In genomic region chr9:20684865-20685696, GRCh38 we compare ENCODE assay signal across 8 cellular contexts. TPM values are rescaled to one million over a fixed set of nuclear protein-coding genes. Genes with fewer than 3 reads are reported as not detected.
DNase-seq lines count a peak whose midpoint lies in the region; ATAC-seq and TF ChIP-seq lines count a peak whose summit lies in the region.

No MANE protein-coding gene starts in this region.

- no peaks in the 10 kb centered on the region for H3K36me3 Mint-ChIP-seq in activated naive CD4-positive, alpha-beta T cell treated with anti-CD3 and anti-CD28 coated beads for 36 hours (ENCODE audit: low read depth)
- no peaks in the 10 kb centered on the region for H3K36me3 Mint-ChIP-seq in endothelial cell (ENCODE audit: low read depth, unreplicated experiment)

- H3K27ac Mint-ChIP-seq in activated naive CD4-positive, alpha-beta T cell treated with anti-CD3 and anti-CD28 coated beads for 36 hours = peak overlapping the region; percentile 74
- peak overlapping the region; percentile 90 for H3K27ac Mint-ChIP-seq in endothelial cell (ENCODE audit: unreplicated experiment)

- POLR2A ChIA-PET in PC-3 (lab: Charles Lee; ENCODE audit: unreplicated experiment) = interaction anchor here (0.7 kb wide), 1 partner anchor 127 kb away, joined by 4 read pairs; no protein-coding TSS in a partner anchor

- CTCF ChIA-PET in activated naive CD4-positive, alpha-beta T cell treated with anti-CD3 and anti-CD28 coated beads for 36 hours (lab: Charles Lee) = interaction anchor here (0.6 to 3.0 kb wide), 6 partner anchors 61 to 683 kb away, joined by 3 to 16 read pairs (median 3); partner anchors contain the start of gene MLLT3
- CTCF ChIA-PET in PC-3 (lab: Charles Lee) = no interaction called here

- peaks cover 20% of the 10 kb centered on the region; the same call in 1 of the 2 replicates for H4K20me1 ChIP-seq in PC-3 (ENCODE audit: low read length)
- H4K20me1 ChIP-seq in neural cell (ENCODE audit: insufficient read depth) = no peaks in the 10 kb centered on the region

- peaks cover 17% of the 10 kb centered on the region for H3K4me1 Mint-ChIP-seq in activated naive CD4-positive, alpha-beta T cell treated with anti-CD3 and anti-CD28 coated beads for 36 hours (ENCODE audit: low read depth)
- H3K4me1 Mint-ChIP-seq in endothelial cell (ENCODE audit: unreplicated experiment) = peaks cover 18% of the 10 kb centered on the region

- peak overlapping the region; percentile 92 for H3K4me3 ChIP-seq in PC-3 (ENCODE audit: low read length)
- H3K4me3 ChIP-seq in neural cell (ENCODE audit: low read length) = peak overlapping the region; percentile 85

- no peaks in the 10 kb centered on the region for H3K9me2 ChIP-seq in PC-3 (replicated peaks; ENCODE audit: low read length)
- H3K9me2 ChIP-seq in neural cell (ENCODE audit: insufficient read depth, low read length) = no peaks in the 10 kb centered on the region

- peaks cover 3% of the 10 kb centered on the region; the same call in 1 of the 2 replicates for H3K36me3 ChIP-seq in PC-3 (ENCODE audit: low read depth, low read length)
- H3K36me3 ChIP-seq in neural cell (ENCODE audit: insufficient read depth, low read length) = no peaks in the 10 kb centered on the region

- peak overlapping the region; percentile 88 for H3K4me3 Mint-ChIP-seq in activated naive CD4-positive, alpha-beta T cell treated with anti-CD3 and anti-CD28 coated beads for 36 hours
- H3K4me3 Mint-ChIP-seq in endothelial cell (ENCODE audit: unreplicated experiment) = peak overlapping the region; percentile 91

- no peaks in the 10 kb centered on the region for H3K9me3 Mint-ChIP-seq in activated naive CD4-positive, alpha-beta T cell treated with anti-CD3 and anti-CD28 coated beads for 36 hours
- no peaks in the 10 kb centered on the region for H3K9me3 Mint-ChIP-seq in endothelial cell (ENCODE audit: unreplicated experiment)

- H3K27me3 ChIP-seq in PC-3 (ENCODE audit: low read length) (no peaks in the 10 kb centered on the region), neural cell (ENCODE audit: insufficient read depth, low read depth, low read length) (no peaks in the 10 kb centered on the region)

- TF ChIP-seq EP300 in neural cell (conservative IDR thresholded peaks at IDR 0.05; ENCODE audit: poor library complexity, severe bottlenecking) = no peak

- H3K9me3 ChIP-seq in PC-3 (ENCODE audit: low read length) (no peaks in the 10 kb centered on the region), neural cell (ENCODE audit: low read length) (no peaks in the 10 kb centered on the region)

- TF ChIP-seq CTCF in PC-3 (conservative IDR thresholded peaks at IDR 0.05; ENCODE audit: low read depth, low read length) (no peak), endothelial cell (IDR thresholded peaks at IDR 0.05; ENCODE audit: unreplicated experiment) (no peak), neural cell (IDR thresholded peaks at IDR 0.05; ENCODE audit: poor library complexity, severe bottlenecking) (no peak)

- H3K27ac ChIP-seq in PC-3 (ENCODE audit: low read length) (peak overlapping the region; percentile 89), neural cell (ENCODE audit: low read length) (peak overlapping the region; percentile 67)

- intact Hi-C loops in activated naive CD4-positive, alpha-beta T cell treated with anti-CD3 and anti-CD28 coated beads for 36 hours (cut with micrococcal nuclease) = loop anchor here (1.0 to 10.0 kb wide), 16 partner anchors 25 to 1523 kb away; partner anchors contain the start of genes ACER2, DENND4C, HACD4 and MLLT3
- intact Hi-C loops in PC-3 (cut with micrococcal nuclease) = loop anchor here (1.0 kb wide), 1 partner anchor 61 kb away; no protein-coding TSS in a partner anchor

- H3K4me2 ChIP-seq in PC-3 (ENCODE audit: low read length) (peak overlapping the region; percentile 97), neural cell (ENCODE audit: low read length) (peak overlapping the region; percentile 89)

- peak; percentile 1 for ATAC-seq in PC-3
- ATAC-seq in HG02840 (IDR thresholded peaks at IDR 0.05; ENCODE audit: low FRiP score, unreplicated experiment) = no peak

- no peak for DNase-seq in activated naive CD4-positive, alpha-beta T cell treated with anti-CD3 and anti-CD28 coated beads for 36 hours
- DNase-seq in activated naive CD4-positive, alpha-beta T cell (lab: John Stamatoyannopoulos, UW) = no peak
- DNase-seq in PC-3 (peak; percentile 83), endothelial cell (ENCODE audit: low spot score) (no peak), islet precursor cell (no peak)
- no peak for DNase-seq in activated CD4-positive, CD25-positive, alpha-beta regulatory T cell treated with anti-CD3 and anti-CD28 coated beads, Interleukin-2, amount 50 U/mL, for 72 hours

- no peaks in the 10 kb centered on the region for H3K27me3 Mint-ChIP-seq in activated naive CD4-positive, alpha-beta T cell treated with anti-CD3 and anti-CD28 coated beads for 36 hours (ENCODE audit: low read depth)
- peaks cover 6% of the 10 kb centered on the region for H3K27me3 Mint-ChIP-seq in endothelial cell (ENCODE audit: unreplicated experiment)

- H3K79me2 ChIP-seq in PC-3 (ENCODE audit: low read length) = peaks cover 59% of the 10 kb centered on the region
- peaks cover 13% of the 10 kb centered on the region for H3K79me2 ChIP-seq in neural cell (replicated peaks; ENCODE audit: insufficient read depth, low read length)

- no peak for TF ChIP-seq RAD21 in neural cell (conservative IDR thresholded peaks at IDR 0.05)

- H3K4me1 ChIP-seq in PC-3 (ENCODE audit: insufficient read depth, low read length) = peaks cover 23% of the 10 kb centered on the region

- TSS peak; percentile 43 for BruUV-seq in PC-3 (replicated peaks; lab: Mats Ljungman, UMichigan)

- peak overlapping the region; percentile 96 for H3K9ac ChIP-seq in PC-3 (ENCODE audit: low read length)
- H3K9ac ChIP-seq in neural cell (ENCODE audit: low read length) = peak overlapping the region; percentile 75

- peaks cover 6% of the 10 kb centered on the region for H3F3A ChIP-seq in PC-3 (ENCODE audit: low read length, unreplicated experiment)
- no peaks in the 10 kb centered on the region for H3F3A ChIP-seq in neural cell (ENCODE audit: insufficient read depth, low read length, poor library complexity, severe bottlenecking)

- H2AFZ ChIP-seq in PC-3 (ENCODE audit: low read length) = peak overlapping the region; percentile 46; the same call in 1 of the 2 replicates
- peak overlapping the region; percentile 2 for H2AFZ ChIP-seq in neural cell (ENCODE audit: low read depth, low read length)

TF ChIP-seq in neural cell, 6 proteins besides CTCF, POLR2A, EP300 and RAD21:
- TF ChIP-seq SMC3 (conservative IDR thresholded peaks at IDR 0.05; ENCODE audit: poor library complexity) (no peak), POLR2AphosphoS5 (IDR thresholded peaks at IDR 0.05) (no peak), MXI1 (conservative IDR thresholded peaks at IDR 0.05; ENCODE audit: poor library complexity, severe bottlenecking) (no peak), EZH2 (IDR thresholded peaks at IDR 0.05; ENCODE audit: borderline replicate concordance, insufficient read depth, low read length, poor library complexity, severe bottlenecking) (no peak), TAF1 (IDR thresholded peaks at IDR 0.05; ENCODE audit: low read depth) (no peak)
- TF ChIP-seq, protein P1, sequence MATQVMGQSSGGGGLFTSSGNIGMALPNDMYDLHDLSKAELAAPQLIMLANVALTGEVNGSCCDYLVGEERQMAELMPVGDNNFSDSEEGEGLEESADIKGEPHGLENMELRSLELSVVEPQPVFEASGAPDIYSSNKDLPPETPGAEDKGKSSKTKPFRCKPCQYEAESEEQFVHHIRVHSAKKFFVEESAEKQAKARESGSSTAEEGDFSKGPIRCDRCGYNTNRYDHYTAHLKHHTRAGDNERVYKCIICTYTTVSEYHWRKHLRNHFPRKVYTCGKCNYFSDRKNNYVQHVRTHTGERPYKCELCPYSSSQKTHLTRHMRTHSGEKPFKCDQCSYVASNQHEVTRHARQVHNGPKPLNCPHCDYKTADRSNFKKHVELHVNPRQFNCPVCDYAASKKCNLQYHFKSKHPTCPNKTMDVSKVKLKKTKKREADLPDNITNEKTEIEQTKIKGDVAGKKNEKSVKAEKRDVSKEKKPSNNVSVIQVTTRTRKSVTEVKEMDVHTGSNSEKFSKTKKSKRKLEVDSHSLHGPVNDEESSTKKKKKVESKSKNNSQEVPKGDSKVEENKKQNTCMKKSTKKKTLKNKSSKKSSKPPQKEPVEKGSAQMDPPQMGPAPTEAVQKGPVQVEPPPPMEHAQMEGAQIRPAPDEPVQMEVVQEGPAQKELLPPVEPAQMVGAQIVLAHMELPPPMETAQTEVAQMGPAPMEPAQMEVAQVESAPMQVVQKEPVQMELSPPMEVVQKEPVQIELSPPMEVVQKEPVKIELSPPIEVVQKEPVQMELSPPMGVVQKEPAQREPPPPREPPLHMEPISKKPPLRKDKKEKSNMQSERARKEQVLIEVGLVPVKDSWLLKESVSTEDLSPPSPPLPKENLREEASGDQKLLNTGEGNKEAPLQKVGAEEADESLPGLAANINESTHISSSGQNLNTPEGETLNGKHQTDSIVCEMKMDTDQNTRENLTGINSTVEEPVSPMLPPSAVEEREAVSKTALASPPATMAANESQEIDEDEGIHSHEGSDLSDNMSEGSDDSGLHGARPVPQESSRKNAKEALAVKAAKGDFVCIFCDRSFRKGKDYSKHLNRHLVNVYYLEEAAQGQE (IDR thresholded peaks at IDR 0.05; ENCODE audit: borderline replicate concordance) = no peak

RNA-seq across cellular contexts. Expression of gene FOCAD, which starts 1.0 kb away (rescaled TPM):
- 10 to 100 TPM; 31.7 to 32.2 TPM for total RNA-seq in activated naive CD4-positive, alpha-beta T cell treated with anti-CD3 and anti-CD28 coated beads for 36 hours
- total RNA-seq in PC-3 (2014; rRNA removed) (35.1 and 38.4 TPM in 2 replicates), endothelial cell (ENCODE audit: unreplicated experiment) (57.2 TPM)
- 23.5 and 39.5 TPM in 2 replicates for polyA plus RNA-seq in neural cell
- 108 and 165 TPM in 2 replicates for polyA minus RNA-seq in neural cell
